In genomic region chr13:99800004-99800403, GRCh38 we compare ENCODE assay signal across 24 cellular contexts.
"Had no signal": no experiment of that assay in that cellular context is flagged by ENCODE, and none has a peak within 500 bp of the region (broad histone marks: within the 10 kb centered on the region; RNA-seq: fewer than 3 reads in every experiment).

No MANE protein-coding gene starts in this region.

- DNase-seq: activated CD4-positive, alpha-beta T cell treated with anti-CD3 and anti-CD28 coated beads for 4 hours; activated CD8-positive, alpha-beta memory T cell treated with anti-CD3 and anti-CD28 coated beads, Interleukin-2, amount 50 U/mL, for 48 hours; activated CD8-positive, alpha-beta T cell treated with anti-CD3 and anti-CD28 coated beads, Interleukin-2, amount 10 ng/mL, durations not matched to agents 7 days and 5 days; activated naive CD4-positive, alpha-beta T cell treated with anti-CD3 and anti-CD28 coated beads, Interleukin-2, amount 50 U/mL, for 16 hours; activated naive CD8-positive, alpha-beta T cell treated with anti-CD3 and anti-CD28 coated beads, Interleukin-2, amount 10 ng/mL, durations not matched to agents 7 days and 5 days; activated T-cell treated with anti-CD3 and anti-CD28 coated beads, Interleukin-2, amount 50 U/mL, for 1 hour; adrenal gland; anterior cingulate cortex; caudate nucleus; MV-4-11; NCI-H1105 treated with DMSO at 0.1 percent for 48 hours; NCI-H1436 treated with DMSO at 0.1 percent for 48 hours; NCI-H187; NCI-H446; NCI-H524; NCI-H748 treated with DMSO at 0.1 percent for 48 hours; T-cell; T-helper 2 cell; T1000 had no signal

- H3K9me3 Mint-ChIP-seq: activated naive CD8-positive, alpha-beta T cell treated with anti-CD3 and anti-CD28 coated beads, Interleukin-2, amount 10 ng/mL, durations not matched to agents 7 days and 5 days had no signal

- H3K4me1 Mint-ChIP-seq: activated naive CD8-positive, alpha-beta T cell treated with anti-CD3 and anti-CD28 coated beads, Interleukin-2, amount 10 ng/mL, durations not matched to agents 7 days and 5 days had no signal

- H3K4me3 ChIP-seq: adrenal gland, SK-N-MC had no signal

- H3K27ac ChIP-seq: adrenal gland, KMS-11, SK-N-MC, VCaP had no signal

- H3K27me3 ChIP-seq: adrenal gland had no signal

- H3K27ac Mint-ChIP-seq: activated CD8-positive, alpha-beta T cell treated with anti-CD3 and anti-CD28 coated beads, Interleukin-2, amount 10 ng/mL, durations not matched to agents 7 days and 5 days; activated naive CD8-positive, alpha-beta T cell treated with anti-CD3 and anti-CD28 coated beads, Interleukin-2, amount 10 ng/mL, durations not matched to agents 7 days and 5 days; T-cell had no signal

- H3K9ac ChIP-seq: KMS-11 had no signal

- H3K4me2 ChIP-seq: KMS-11 had no signal

- ATAC-seq: activated CD4-positive, CD25-positive, alpha-beta regulatory T cell treated with anti-CD3 and anti-CD28 coated beads, Interleukin-2, amount 50 U/mL, for 24 hours; activated CD8-positive, alpha-beta T cell treated with anti-CD3 and anti-CD28 coated beads, Interleukin-2, amount 10 ng/mL, durations not matched to agents 7 days and 5 days; T-cell had no signal

- H3K4me1 ChIP-seq: adrenal gland had no signal

- H3K27me3 Mint-ChIP-seq: activated naive CD8-positive, alpha-beta T cell treated with anti-CD3 and anti-CD28 coated beads, Interleukin-2, amount 10 ng/mL, durations not matched to agents 7 days and 5 days; T-cell had no signal

- H3K36me3 Mint-ChIP-seq: activated naive CD8-positive, alpha-beta T cell treated with anti-CD3 and anti-CD28 coated beads, Interleukin-2, amount 10 ng/mL, durations not matched to agents 7 days and 5 days had no signal

- H3K4me3 Mint-ChIP-seq: activated CD8-positive, alpha-beta T cell treated with anti-CD3 and anti-CD28 coated beads, Interleukin-2, amount 10 ng/mL, durations not matched to agents 7 days and 5 days; activated naive CD8-positive, alpha-beta T cell treated with anti-CD3 and anti-CD28 coated beads, Interleukin-2, amount 10 ng/mL, durations not matched to agents 7 days and 5 days; T-cell had no signal

- H3K36me3 ChIP-seq: adrenal gland had no signal

- FAIRE-seq: TTC549 had no signal

- H3K9me3 ChIP-seq: adrenal gland had no signal
